ENCODE assay signal across 23 cellular contexts in the genomic region with DNA sequence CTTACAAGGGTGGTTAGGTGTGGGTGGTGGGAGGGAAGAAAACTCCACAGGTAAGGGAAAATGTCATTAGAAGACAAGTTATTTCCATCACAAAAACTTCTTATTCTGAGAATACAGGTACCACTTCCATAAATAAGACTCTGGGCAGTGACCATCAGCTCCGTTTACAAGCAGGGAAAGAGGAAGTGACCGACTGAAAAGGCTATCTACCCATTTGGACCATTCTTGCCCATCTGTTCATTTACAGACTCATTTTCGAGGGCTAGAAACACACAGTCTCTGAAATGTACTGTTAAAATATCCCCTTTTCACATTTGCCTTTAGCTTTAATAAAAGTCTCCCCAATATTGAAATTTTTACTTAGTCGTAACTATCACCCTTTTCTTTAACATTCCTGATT.
"Had no signal": no experiment of that assay in that cellular context is flagged by ENCODE, and none has a peak within 500 bp of the region (broad histone marks: within the 10 kb centered on the region; RNA-seq: fewer than 3 reads in every experiment).

No MANE protein-coding gene starts in this region.

- H3K9me3 ChIP-seq: adrenal gland, body of pancreas, gastroesophageal sphincter, left ventricle myocardium inferior, right atrium auricular region, stomach, tibial nerve had no signal

- ATAC-seq: body of pancreas; effector memory CD8-positive, alpha-beta T cell; gastroesophageal sphincter; natural killer cell had no signal

- H3K4me3 Mint-ChIP-seq: activated CD8-positive, alpha-beta T cell treated with anti-CD3 and anti-CD28 coated beads for 36 hours; natural killer cell had no signal

- DNase-seq: activated B cell treated with CpG ODN at 0.5 μM for 24 hours; activated CD8-positive, alpha-beta T cell treated with anti-CD3 and anti-CD28 coated beads for 36 hours; activated gamma-delta T cell; activated T-cell treated with anti-CD3 and anti-CD28 coated beads, Interleukin-2, amount 50 U/mL, for 72 hours; adrenal gland; aorta; body of pancreas; cerebellar nuclear complex; effector memory CD8-positive, alpha-beta T cell; erythroblast; islet precursor cell; left ventricle myocardium inferior; mesendoderm; natural killer cell; stimulated activated CD4-positive, alpha-beta T cell treated with anti-CD3 and anti-CD28 coated beads, Interleukin-2, amount 100 ng/mL, for 24 hours; stimulated activated naive B cell treated with anti-CD40 and anti-IgM and Interleukin-4, amounts not matched to agents 10 μg/mL and 1 μg/mL and 100 μg/mL, for 72 hours; stomach had no signal

- H3K27ac ChIP-seq: adrenal gland, body of pancreas, coronary artery, gastroesophageal sphincter, hepatocyte, left ventricle myocardium inferior, right atrium auricular region, stomach, tibial nerve had no signal

- H3K27ac Mint-ChIP-seq: natural killer cell had no signal

- H3K27me3 ChIP-seq: adrenal gland, body of pancreas, gastroesophageal sphincter, hepatocyte, right atrium auricular region, stomach, tibial nerve had no signal

- H3K27me3 Mint-ChIP-seq: activated B cell treated with CpG ODN at 0.5 μM for 24 hours; activated CD8-positive, alpha-beta T cell treated with anti-CD3 and anti-CD28 coated beads for 36 hours; activated naive CD4-positive, alpha-beta T cell treated with anti-CD3 and anti-CD28 coated beads, Interleukin-2, amount 50 U/mL, for 24 hours; effector memory CD8-positive, alpha-beta T cell had no signal

- H3K9me3 Mint-ChIP-seq: activated B cell treated with CpG ODN at 0.5 μM for 24 hours; activated T-cell treated with anti-CD3 and anti-CD28 coated beads, Interleukin-2, amount 50 U/mL, for 72 hours; effector memory CD8-positive, alpha-beta T cell; natural killer cell had no signal
